In the genomic region with DNA sequence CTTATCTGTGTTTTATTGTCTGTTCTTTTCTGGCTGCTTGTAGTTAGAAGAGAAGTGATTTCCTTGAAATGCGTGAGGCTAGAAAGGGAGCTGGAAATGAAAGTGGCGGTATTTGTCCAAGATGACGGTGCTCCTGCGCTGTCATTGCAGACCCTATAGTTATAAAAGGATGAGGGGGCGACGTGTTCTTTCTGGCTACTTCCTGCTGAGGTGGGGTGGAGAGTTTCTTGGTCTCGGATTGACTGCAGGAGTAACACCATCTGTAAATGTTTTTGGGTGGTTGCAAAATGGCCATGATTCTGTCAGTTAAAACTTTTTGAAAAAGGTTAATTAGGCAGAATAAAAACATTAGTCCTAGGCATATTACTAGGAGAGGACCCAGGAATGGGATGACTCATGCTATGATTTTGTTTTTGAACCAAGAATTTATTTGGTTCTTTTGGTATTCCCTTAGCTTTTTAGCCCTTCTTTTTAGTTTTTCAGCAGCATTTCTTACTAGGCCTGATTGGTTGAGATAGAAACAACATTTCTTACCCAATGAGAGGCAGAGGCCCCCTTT, we compare ENCODE assay signal across 1 cellular context.
TF ChIP-seq lines count a peak whose summit lies in the region.

No MANE protein-coding gene starts in this region.

TF ChIP-seq in HepG2, 621 proteins besides CTCF, POLR2A, EP300 and RAD21:
- TF ChIP-seq NR2F6 (IDR thresholded peaks at IDR 0.05) (no peak), NR2F6 (CRISPR knock-in tag; IDR thresholded peaks at IDR 0.05) (no peak), FOXM1 (CRISPR knock-in tag; IDR thresholded peaks at IDR 0.05) (no peak), ERF (CRISPR knock-in tag; IDR thresholded peaks at IDR 0.05) (no peak), ZC3H4 (CRISPR knock-in tag; IDR thresholded peaks at IDR 0.05; ENCODE audit: borderline replicate concordance) (no peak), ZNF883 (CRISPR knock-in tag; IDR thresholded peaks at IDR 0.05; ENCODE audit: not compliant biosample characterization) (no peak), ZNF546 (CRISPR knock-in tag; conservative IDR thresholded peaks at IDR 0.05) (no peak), ATAD3A (CRISPR knock-in tag; IDR thresholded peaks at IDR 0.05) (no peak), ZIK1 (CRISPR knock-in tag; IDR thresholded peaks at IDR 0.05; ENCODE audit: borderline replicate concordance, low read depth) (no peak), ZNF556 (CRISPR knock-in tag; IDR thresholded peaks at IDR 0.05; ENCODE audit: borderline replicate concordance) (no peak), KLF13 (CRISPR knock-in tag; IDR thresholded peaks at IDR 0.05) (no peak), ZNF343 (CRISPR knock-in tag; IDR thresholded peaks at IDR 0.05) (no peak), SETDB1 (CRISPR knock-in tag; IDR thresholded peaks at IDR 0.05; ENCODE audit: borderline replicate concordance) (no peak), MTF2 (CRISPR knock-in tag; IDR thresholded peaks at IDR 0.05; ENCODE audit: borderline replicate concordance) (no peak), ZNF766 (CRISPR knock-in tag; IDR thresholded peaks at IDR 0.05; ENCODE audit: borderline replicate concordance) (no peak), PRDM4 (CRISPR knock-in tag; IDR thresholded peaks at IDR 0.05; ENCODE audit: borderline replicate concordance) (no peak), ZNF614 (CRISPR knock-in tag; IDR thresholded peaks at IDR 0.05; ENCODE audit: borderline replicate concordance) (no peak)
- TF ChIP-seq, protein P1, sequence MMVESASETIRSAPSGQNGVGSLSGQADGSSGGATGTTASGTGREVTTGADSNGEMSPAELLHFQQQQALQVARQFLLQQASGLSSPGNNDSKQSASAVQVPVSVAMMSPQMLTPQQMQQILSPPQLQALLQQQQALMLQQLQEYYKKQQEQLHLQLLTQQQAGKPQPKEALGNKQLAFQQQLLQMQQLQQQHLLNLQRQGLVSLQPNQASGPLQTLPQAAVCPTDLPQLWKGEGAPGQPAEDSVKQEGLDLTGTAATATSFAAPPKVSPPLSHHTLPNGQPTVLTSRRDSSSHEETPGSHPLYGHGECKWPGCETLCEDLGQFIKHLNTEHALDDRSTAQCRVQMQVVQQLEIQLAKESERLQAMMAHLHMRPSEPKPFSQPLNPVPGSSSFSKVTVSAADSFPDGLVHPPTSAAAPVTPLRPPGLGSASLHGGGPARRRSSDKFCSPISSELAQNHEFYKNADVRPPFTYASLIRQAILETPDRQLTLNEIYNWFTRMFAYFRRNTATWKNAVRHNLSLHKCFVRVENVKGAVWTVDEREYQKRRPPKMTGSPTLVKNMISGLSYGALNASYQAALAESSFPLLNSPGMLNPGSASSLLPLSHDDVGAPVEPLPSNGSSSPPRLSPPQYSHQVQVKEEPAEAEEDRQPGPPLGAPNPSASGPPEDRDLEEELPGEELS (CRISPR knock-in tag; IDR thresholded peaks at IDR 0.05): no peak
- TF ChIP-seq, protein P2, sequence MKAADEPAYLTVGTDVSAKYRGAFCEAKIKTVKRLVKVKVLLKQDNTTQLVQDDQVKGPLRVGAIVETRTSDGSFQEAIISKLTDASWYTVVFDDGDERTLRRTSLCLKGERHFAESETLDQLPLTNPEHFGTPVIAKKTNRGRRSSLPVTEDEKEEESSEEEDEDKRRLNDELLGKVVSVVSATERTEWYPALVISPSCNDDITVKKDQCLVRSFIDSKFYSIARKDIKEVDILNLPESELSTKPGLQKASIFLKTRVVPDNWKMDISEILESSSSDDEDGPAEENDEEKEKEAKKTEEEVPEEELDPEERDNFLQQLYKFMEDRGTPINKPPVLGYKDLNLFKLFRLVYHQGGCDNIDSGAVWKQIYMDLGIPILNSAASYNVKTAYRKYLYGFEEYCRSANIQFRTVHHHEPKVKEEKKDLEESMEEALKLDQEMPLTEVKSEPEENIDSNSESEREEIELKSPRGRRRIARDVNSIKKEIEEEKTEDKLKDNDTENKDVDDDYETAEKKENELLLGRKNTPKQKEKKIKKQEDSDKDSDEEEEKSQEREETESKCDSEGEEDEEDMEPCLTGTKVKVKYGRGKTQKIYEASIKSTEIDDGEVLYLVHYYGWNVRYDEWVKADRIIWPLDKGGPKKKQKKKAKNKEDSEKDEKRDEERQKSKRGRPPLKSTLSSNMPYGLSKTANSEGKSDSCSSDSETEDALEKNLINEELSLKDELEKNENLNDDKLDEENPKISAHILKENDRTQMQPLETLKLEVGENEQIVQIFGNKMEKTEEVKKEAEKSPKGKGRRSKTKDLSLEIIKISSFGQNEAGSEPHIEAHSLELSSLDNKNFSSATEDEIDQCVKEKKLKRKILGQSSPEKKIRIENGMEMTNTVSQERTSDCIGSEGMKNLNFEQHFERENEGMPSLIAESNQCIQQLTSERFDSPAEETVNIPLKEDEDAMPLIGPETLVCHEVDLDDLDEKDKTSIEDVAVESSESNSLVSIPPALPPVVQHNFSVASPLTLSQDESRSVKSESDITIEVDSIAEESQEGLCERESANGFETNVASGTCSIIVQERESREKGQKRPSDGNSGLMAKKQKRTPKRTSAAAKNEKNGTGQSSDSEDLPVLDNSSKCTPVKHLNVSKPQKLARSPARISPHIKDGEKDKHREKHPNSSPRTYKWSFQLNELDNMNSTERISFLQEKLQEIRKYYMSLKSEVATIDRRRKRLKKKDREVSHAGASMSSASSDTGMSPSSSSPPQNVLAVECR (CRISPR knock-in tag; IDR thresholded peaks at IDR 0.05; ENCODE audit: borderline replicate concordance): no peak
- TF ChIP-seq, protein P3, sequence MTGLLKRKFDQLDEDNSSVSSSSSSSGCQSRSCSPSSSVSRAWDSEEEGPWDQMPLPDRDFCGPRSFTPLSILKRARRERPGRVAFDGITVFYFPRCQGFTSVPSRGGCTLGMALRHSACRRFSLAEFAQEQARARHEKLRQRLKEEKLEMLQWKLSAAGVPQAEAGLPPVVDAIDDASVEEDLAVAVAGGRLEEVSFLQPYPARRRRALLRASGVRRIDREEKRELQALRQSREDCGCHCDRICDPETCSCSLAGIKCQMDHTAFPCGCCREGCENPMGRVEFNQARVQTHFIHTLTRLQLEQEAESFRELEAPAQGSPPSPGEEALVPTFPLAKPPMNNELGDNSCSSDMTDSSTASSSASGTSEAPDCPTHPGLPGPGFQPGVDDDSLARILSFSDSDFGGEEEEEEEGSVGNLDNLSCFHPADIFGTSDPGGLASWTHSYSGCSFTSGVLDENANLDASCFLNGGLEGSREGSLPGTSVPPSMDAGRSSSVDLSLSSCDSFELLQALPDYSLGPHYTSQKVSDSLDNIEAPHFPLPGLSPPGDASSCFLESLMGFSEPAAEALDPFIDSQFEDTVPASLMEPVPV (CRISPR knock-in tag; IDR thresholded peaks at IDR 0.05): no peak
TF ChIP-seq in HepG2: peak in this region for 0.
